ENCODE assay signal across 1 cellular context in the genomic region with DNA sequence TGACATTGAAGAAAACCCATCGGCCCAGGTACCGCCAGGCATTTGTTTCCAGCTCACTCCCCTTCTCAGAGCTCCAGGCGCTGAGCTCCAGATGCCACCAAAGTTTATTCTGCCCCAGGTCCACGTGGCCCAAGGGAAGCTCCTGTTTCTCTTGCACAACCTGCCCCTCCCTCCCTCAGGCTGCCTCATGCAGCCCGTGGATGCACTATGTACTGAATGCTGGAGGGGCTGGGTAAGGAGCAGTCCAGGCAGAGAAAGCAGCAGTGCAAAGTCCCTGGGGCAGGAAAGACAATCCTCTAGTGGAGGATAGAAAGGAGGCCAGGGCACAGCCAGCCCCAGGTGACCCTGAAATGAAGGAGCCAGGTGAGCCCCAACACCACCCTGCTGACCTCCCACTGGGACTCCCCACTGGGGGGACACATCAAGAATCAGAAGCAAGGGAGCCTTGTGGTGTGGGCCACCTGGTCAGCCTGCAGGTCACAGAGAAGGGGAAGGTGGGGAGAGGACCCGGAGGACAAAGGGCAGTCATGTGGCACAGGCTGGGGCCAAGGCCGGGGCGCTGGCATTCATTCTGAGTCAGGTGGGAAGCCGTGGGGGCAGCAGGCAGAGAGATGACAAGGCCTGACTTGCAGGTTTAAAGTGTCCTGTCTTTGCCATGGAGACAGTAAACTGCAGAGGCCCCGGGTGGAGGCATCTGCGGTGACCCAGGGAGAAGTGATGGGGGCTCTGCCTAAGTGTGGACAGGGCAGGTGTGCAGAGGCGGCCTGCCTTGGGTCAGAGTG.
A peak's percentile ranks its signal among the peaks of the same experiment; 100 is the strongest.
TF ChIP-seq lines count a peak whose summit lies in the region.

No MANE protein-coding gene starts in this region.

TF ChIP-seq in HepG2, 621 proteins besides CTCF, POLR2A, EP300 and RAD21 (continued from another document and continues in another):
- TF ChIP-seq, protein P1, sequence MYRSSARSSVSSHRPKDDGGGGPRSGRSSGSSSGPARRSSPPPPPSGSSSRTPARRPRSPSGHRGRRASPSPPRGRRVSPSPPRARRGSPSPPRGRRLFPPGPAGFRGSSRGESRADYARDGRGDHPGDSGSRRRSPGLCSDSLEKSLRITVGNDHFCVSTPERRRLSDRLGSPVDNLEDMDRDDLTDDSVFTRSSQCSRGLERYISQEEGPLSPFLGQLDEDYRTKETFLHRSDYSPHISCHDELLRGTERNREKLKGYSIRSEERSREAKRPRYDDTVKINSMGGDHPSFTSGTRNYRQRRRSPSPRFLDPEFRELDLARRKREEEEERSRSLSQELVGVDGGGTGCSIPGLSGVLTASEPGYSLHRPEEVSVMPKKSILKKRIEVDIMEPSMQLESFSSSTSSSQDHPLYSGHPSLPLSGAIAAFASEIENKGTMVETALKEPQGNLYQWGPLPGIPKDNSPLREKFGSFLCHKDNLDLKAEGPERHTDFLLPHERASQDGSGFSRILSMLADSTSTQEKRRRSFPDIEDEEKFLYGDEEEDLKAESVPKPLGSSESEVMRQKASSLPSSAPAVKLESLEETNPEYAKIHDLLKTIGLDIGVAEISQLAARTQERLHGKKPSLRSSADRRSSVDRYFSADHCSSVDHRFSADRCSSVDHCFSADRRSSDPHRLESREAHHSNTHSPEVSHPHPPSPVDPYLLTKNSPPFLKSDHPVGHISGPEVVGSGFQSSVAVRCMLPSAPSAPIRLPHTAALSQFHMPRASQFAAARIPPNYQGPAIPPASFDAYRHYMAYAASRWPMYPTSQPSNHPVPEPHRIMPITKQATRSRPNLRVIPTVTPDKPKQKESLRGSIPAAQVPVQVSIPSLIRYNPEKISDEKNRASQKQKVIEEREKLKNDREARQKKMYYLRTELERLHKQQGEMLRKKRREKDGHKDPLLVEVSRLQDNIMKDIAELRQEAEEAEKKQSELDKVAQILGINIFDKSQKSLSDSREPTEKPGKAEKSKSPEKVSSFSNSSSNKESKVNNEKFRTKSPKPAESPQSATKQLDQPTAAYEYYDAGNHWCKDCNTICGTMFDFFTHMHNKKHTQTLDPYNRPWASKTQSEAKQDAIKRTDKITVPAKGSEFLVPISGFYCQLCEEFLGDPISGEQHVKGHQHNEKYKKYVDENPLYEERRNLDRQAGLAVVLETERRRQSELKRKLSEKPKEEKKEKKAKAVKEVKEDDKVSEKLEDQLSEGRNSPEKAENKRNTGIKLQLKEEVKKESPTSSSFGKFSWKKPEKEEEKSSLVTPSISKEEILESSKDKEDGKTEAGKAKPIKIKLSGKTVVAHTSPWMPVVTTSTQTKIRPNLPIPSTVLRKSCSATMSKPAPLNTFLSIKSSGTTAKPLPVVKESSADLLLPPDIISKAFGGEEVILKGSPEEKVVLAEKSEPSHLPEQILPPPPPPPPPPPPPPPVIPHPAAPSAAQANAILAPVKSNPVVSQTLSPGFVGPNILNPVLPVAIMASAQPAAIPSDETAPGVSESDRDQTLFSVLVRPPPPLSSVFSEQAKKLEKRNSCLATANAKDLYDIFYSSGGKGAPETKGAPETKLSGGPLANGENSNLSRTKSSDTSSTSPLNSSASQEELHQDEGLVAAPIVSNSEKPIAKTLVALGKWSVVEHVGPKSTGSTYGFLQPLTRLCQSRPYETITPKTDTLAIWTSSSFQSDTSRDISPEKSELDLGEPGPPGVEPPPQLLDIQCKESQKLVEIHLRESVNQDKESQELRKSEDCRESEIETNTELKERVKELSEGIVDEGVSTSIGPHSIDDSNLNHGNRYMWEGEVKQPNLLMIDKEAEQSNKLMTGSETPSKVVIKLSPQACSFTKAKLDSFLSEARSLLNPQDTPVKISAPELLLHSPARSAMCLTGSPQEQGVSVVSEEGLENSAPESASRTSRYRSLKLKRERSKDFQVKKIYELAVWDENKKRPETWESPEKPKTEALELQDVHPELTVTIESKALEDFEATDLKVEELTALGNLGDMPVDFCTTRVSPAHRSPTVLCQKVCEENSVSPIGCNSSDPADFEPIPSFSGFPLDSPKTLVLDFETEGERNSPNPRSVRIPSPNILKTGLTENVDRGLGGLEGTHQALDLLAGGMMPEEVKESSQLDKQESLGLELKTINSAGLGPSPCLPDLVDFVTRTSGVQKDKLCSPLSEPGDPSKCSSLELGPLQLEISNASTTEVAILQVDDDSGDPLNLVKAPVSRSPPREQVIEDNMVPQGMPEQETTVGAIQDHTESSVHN (CRISPR knock-in tag; IDR thresholded peaks at IDR 0.05) = no peak
- TF ChIP-seq ZNF839 (CRISPR knock-in tag; IDR thresholded peaks at IDR 0.05; ENCODE audit: borderline replicate concordance) (peak; percentile 45; the same call in 1 of the 2 replicates), ZSCAN9 (CRISPR knock-in tag; IDR thresholded peaks at IDR 0.05; ENCODE audit: borderline replicate concordance) (no peak), ZMYM3 (CRISPR knock-in tag; IDR thresholded peaks at IDR 0.05) (peak; percentile 99), MTA1 (CRISPR knock-in tag; IDR thresholded peaks at IDR 0.05; ENCODE audit: borderline replicate concordance) (no peak; the same call in 1 of the 2 replicates), SIX1 (CRISPR knock-in tag; IDR thresholded peaks at IDR 0.05; ENCODE audit: borderline replicate concordance) (no peak; the same call in 1 of the 2 replicates), TFDP2 (CRISPR knock-in tag; IDR thresholded peaks at IDR 0.05) (peak; percentile 64), BHLHE40 (IDR thresholded peaks at IDR 0.05; ENCODE audit: low read length) (no peak), ETV5 (CRISPR knock-in tag; IDR thresholded peaks at IDR 0.05; ENCODE audit: borderline replicate concordance) (peak; percentile 25; the same call in 1 of the 2 replicates), HOXA9 (CRISPR knock-in tag; IDR thresholded peaks at IDR 0.05; ENCODE audit: borderline replicate concordance) (no peak), ZFP91 (CRISPR knock-in tag; IDR thresholded peaks at IDR 0.05; ENCODE audit: borderline replicate concordance) (peak; percentile 60; the same call in 1 of the 2 replicates), SAP130 (CRISPR knock-in tag; IDR thresholded peaks at IDR 0.05; ENCODE audit: low read depth) (peak; percentile 82), ARID2 (CRISPR knock-in tag; IDR thresholded peaks at IDR 0.05; ENCODE audit: borderline replicate concordance) (no peak), ZNF350 (CRISPR knock-in tag; IDR thresholded peaks at IDR 0.05; ENCODE audit: borderline replicate concordance, low read depth) (peak; percentile 30; the same call in 1 of the 2 replicates), ZNF280D (CRISPR knock-in tag; IDR thresholded peaks at IDR 0.05) (peak; percentile 43; the same call in 1 of the 2 replicates), ERF (CRISPR knock-in tag; IDR thresholded peaks at IDR 0.05) (peak; percentile 69; the same call in 1 of the 2 replicates), PLRG1 (conservative IDR thresholded peaks at IDR 0.05) (no peak), RAD51 (IDR thresholded peaks at IDR 0.05; ENCODE audit: borderline replicate concordance) (no peak), ZNF138 (CRISPR knock-in tag; IDR thresholded peaks at IDR 0.05; ENCODE audit: low read depth) (no peak), SIX4 (CRISPR knock-in tag; IDR thresholded peaks at IDR 0.05) (peak; percentile 81), ZNF121 (CRISPR knock-in tag; IDR thresholded peaks at IDR 0.05) (peak; percentile 73; the same call in 1 of the 2 replicates), CBFB (CRISPR knock-in tag; IDR thresholded peaks at IDR 0.05) (no peak), ZNF772 (CRISPR knock-in tag; IDR thresholded peaks at IDR 0.05) (no peak), ZNF784 (CRISPR knock-in tag; IDR thresholded peaks at IDR 0.05; ENCODE audit: borderline replicate concordance) (no peak), SMYD3 (CRISPR knock-in tag; IDR thresholded peaks at IDR 0.05) (no peak), ZNF124 (CRISPR knock-in tag; IDR thresholded peaks at IDR 0.05) (peak; percentile 77; the same call in 1 of the 2 replicates), MNT (IDR thresholded peaks at IDR 0.05) (peak; percentile 78), GABPB1 (CRISPR knock-in tag; IDR thresholded peaks at IDR 0.05) (0 out of 2 replicates have a peak, but pooled peaks have one; percentile 37), NR3C1 (CRISPR knock-in tag; IDR thresholded peaks at IDR 0.05) (no peak), SRSF9 (IDR thresholded peaks at IDR 0.05; ENCODE audit: borderline replicate concordance, insufficient read depth, low read depth, low read length, poor library complexity, severe bottlenecking) (no peak)
- TF ChIP-seq, protein P2, sequence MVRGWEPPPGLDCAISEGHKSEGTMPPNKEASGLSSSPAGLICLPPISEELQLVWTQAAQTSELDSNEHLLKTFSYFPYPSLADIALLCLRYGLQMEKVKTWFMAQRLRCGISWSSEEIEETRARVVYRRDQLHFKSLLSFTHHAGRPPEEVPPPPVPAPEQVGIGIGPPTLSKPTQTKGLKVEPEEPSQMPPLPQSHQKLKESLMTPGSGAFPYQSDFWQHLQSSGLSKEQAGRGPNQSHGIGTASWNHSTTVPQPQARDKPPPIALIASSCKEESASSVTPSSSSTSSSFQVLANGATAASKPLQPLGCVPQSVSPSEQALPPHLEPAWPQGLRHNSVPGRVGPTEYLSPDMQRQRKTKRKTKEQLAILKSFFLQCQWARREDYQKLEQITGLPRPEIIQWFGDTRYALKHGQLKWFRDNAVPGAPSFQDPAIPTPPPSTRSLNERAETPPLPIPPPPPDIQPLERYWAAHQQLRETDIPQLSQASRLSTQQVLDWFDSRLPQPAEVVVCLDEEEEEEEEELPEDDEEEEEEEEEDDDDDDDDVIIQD (CRISPR knock-in tag; IDR thresholded peaks at IDR 0.05; ENCODE audit: low read depth) = no peak
- TF ChIP-seq, protein P3, sequence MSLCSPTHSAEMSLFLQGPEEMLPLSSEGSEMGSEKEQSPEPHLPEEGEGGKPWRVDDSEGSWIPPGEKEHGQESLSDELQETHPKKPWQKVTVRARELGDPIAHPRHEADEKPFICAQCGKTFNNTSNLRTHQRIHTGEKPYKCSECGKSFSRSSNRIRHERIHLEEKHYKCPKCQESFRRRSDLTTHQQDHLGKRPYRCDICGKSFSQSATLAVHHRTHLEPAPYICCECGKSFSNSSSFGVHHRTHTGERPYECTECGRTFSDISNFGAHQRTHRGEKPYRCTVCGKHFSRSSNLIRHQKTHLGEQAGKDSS (CRISPR knock-in tag; IDR thresholded peaks at IDR 0.05; ENCODE audit: borderline replicate concordance, low read depth) = no peak
- TF ChIP-seq, protein P4, sequence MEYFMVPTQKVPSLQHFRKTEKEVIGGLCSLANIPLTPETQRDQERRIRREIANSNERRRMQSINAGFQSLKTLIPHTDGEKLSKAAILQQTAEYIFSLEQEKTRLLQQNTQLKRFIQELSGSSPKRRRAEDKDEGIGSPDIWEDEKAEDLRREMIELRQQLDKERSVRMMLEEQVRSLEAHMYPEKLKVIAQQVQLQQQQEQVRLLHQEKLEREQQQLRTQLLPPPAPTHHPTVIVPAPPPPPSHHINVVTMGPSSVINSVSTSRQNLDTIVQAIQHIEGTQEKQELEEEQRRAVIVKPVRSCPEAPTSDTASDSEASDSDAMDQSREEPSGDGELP (IDR thresholded peaks at IDR 0.05; ENCODE audit: borderline replicate concordance, low read depth) = peak; percentile 29; the same call in 1 of the 2 replicates
